Comparison of ENCODE assay signal across 8 cellular contexts in genomic region chr2:235493775-235494715, GRCh38. TPM values are rescaled to one million over a fixed set of nuclear protein-coding genes. Genes with fewer than 3 reads are reported as not detected.
A peak's percentile ranks its signal among the peaks of the same experiment; 100 is the strongest.
DNase-seq lines count a peak whose midpoint lies in the region; ATAC-seq and TF ChIP-seq lines count a peak whose summit lies in the region.

AGAP1 (plus strand) TSS chr2:235494043.

- peaks cover 44% of the 10 kb centered on the region for H3K79me2 ChIP-seq in osteoblast (ENCODE audit: insufficient read depth, low read length)

- peak within 1 kb of the TSS; percentile 98 for H2AFZ ChIP-seq in osteoblast (ENCODE audit: low read length)

- TF ChIP-seq CTCF in osteoblast (IDR thresholded peaks at IDR 0.05; ENCODE audit: extremely low read depth, low read depth, low read length) = no peak

- H3K4me2 ChIP-seq in osteoblast (ENCODE audit: insufficient read depth, low read length) = peak within 1 kb of the TSS; percentile 92

- H4K20me1 ChIP-seq in osteoblast (ENCODE audit: insufficient read depth, low read length) = peaks cover 38% of the 10 kb centered on the region

- intact Hi-C loops in cardiac septum (cut with DNase I) = loop anchor here (5.0 kb wide), 1 partner anchor 173 kb away; no protein-coding TSS in a partner anchor

- DNase-seq in DMS79 treated with DMSO at 0.1 percent for 48 hours (lab: John Stamatoyannopoulos, UW) (peak; percentile 77), NCI-H526 (lab: John Stamatoyannopoulos, UW) (peak; percentile 56 to 96), amygdala (lab: John Stamatoyannopoulos, UW) (peak; percentile 43 to 93 (median 83)), cardiac septum (ENCODE audit: low spot score) (peak; percentile 88), osteoblast (ENCODE audit: insufficient read length, low spot score, missing footprints) (peak; percentile 99)

- H3K27me3 ChIP-seq in osteoblast (ENCODE audit: insufficient read depth, low read length) = no peaks in the 10 kb centered on the region

- peak within 1 kb of the TSS; percentile 53 for H3K27ac ChIP-seq in osteoblast (ENCODE audit: low read depth, low read length)

- H3K4me1 ChIP-seq in osteoblast (ENCODE audit: insufficient read depth, low read length) = peaks cover 19% of the 10 kb centered on the region

- H3K4me3 ChIP-seq in osteoblast (ENCODE audit: insufficient read depth, low read length) = peak within 1 kb of the TSS; percentile 76

- H3K9me3 ChIP-seq in osteoblast (ENCODE audit: low read depth, low read length) = no peaks in the 10 kb centered on the region

- H3K36me3 ChIP-seq in osteoblast (ENCODE audit: insufficient read depth, low read length) = no peaks in the 10 kb centered on the region

- peak; percentile 39 for ATAC-seq in HG02885 (IDR thresholded peaks at IDR 0.05; ENCODE audit: poor library complexity, unreplicated experiment)
- no peak for ATAC-seq in HG03521 (IDR thresholded peaks at IDR 0.05; ENCODE audit: unreplicated experiment)
- no peak for ATAC-seq in GM18517 (IDR thresholded peaks at IDR 0.05; ENCODE audit: unreplicated experiment)

RNA-seq across cellular contexts. Expression of gene AGAP1, which starts in this region (rescaled TPM):
- 18.7 TPM for total RNA-seq in cardiac septum
- 18.5 and 19.7 TPM in 2 replicates for total RNA-seq in osteoblast
